ENCODE assay signal across 12 cellular contexts in the genomic region with DNA sequence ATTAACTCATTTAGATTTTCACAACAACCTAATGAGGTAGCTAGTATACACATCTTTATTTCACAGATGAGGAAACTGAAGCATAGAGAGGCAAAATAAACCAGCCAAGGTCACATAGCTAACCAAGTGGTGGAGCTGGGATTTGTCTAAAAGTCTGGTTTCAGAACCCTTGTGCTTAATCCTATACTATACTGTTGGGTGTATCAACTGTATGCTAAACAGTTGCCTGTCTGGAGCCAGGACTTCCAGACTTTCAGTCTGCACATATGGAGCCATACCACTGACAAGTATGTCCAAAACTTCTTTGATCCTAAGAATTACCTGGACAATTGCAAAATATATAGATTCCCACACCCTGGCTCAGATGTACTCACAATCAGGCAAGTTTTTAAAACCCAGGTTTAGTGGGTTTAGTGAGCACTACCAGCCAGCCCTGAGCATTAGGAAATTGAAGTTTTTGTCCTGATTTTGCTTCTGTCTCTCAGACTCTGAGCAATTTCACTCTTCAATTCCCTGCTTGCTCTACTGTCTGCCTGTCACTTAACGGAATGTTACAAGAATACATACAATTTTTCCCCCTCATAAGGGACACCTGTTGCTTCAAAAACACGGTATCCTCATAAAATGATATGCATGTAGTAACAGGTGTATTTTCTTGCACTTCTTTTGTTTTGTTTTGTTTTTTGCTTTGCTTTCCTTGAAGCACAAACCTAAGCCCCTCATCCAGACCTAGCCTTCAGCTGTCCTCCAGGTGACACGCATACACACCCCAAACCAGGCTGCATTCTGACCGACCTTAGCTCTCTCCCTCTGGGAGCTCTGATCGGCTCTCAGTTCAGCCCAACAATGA. TPM values are rescaled to one million over a fixed set of nuclear protein-coding genes. Genes with fewer than 3 reads are reported as not detected.
DNase-seq lines count a peak whose midpoint lies in the region; ATAC-seq and TF ChIP-seq lines count a peak whose summit lies in the region.
"Had no signal": no experiment of that assay in that cellular context is flagged by ENCODE, and none has a peak within 500 bp of the region (broad histone marks: within the 10 kb centered on the region; RNA-seq: fewer than 3 reads in every experiment).

No MANE protein-coding gene starts in this region.

- intact Hi-C loops in cardiac septum (cut with DNase I) (no loop called here), dorsolateral prefrontal cortex (cut with DNase I) (no loop called here)
- intact Hi-C loops in activated CD4-positive, alpha-beta memory T cell treated with anti-CD3 and anti-CD28 coated beads for 36 hours (cut with micrococcal nuclease) = no loop called here

- peaks cover 34% of the 10 kb centered on the region for H3K27me3 Mint-ChIP-seq in activated CD4-positive, alpha-beta memory T cell treated with anti-CD3 and anti-CD28 coated beads for 36 hours

- H3K4me1 ChIP-seq in cardiac muscle cell (ENCODE audit: low read depth) (peaks cover 18% of the 10 kb centered on the region), mesodermal cell (ENCODE audit: control insufficient read depth, insufficient read depth, low read length, poor library complexity, severe bottlenecking) (peaks cover 8% of the 10 kb centered on the region), suprapubic skin (peaks cover 11% of the 10 kb centered on the region)

- H3K27ac ChIP-seq in cardiac muscle cell (peak overlapping the region; percentile 27), dorsolateral prefrontal cortex (peak overlapping the region in 24 of 59 donors; percentile 5 to 78 (median 48)), mesodermal cell (ENCODE audit: low read depth, low read length, severe bottlenecking) (peak overlapping the region; percentile 69), suprapubic skin (no peak overlapping the region)
- H3K27ac ChIP-seq: thyroid gland had no signal

- H3K4me3 ChIP-seq in cardiac muscle cell (peak overlapping the region; percentile 59), dorsolateral prefrontal cortex (peak overlapping the region in 58 of 59 donors; percentile 9 to 72 (median 46)), mesodermal cell (ENCODE audit: extremely low read depth, insufficient read depth, low read length, poor library complexity, severe bottlenecking) (peak overlapping the region; percentile 58), suprapubic skin (peak overlapping the region; percentile 30)

- H3K27me3 ChIP-seq in cardiac muscle cell = no peaks in the 10 kb centered on the region
- peaks cover 0 to 55% (median 26%) of the 10 kb centered on the region in 45 donors for H3K27me3 ChIP-seq in dorsolateral prefrontal cortex
- peaks cover 41% of the 10 kb centered on the region for H3K27me3 ChIP-seq in suprapubic skin
- H3K27me3 ChIP-seq: thyroid gland had no signal

- TF ChIP-seq EP300 in suprapubic skin (IDR thresholded peaks at IDR 0.05) = no peak

- POLR2A ChIA-PET in activated CD4-positive, alpha-beta memory T cell treated with anti-CD3 and anti-CD28 coated beads for 36 hours (lab: Charles Lee) = no interaction called here

- no peaks in the 10 kb centered on the region for H3K9me3 Mint-ChIP-seq in activated CD4-positive, alpha-beta memory T cell treated with anti-CD3 and anti-CD28 coated beads for 36 hours
- H3K9me3 Mint-ChIP-seq: activated naive CD4-positive, alpha-beta T cell treated with anti-CD3 and anti-CD28 coated beads, Interleukin-2, amount 50 U/mL, for 24 hours had no signal

- H3K36me3 ChIP-seq in cardiac muscle cell = no peaks in the 10 kb centered on the region
- H3K36me3 ChIP-seq in mesodermal cell (ENCODE audit: control insufficient read depth, insufficient read depth, low read length) = no peaks in the 10 kb centered on the region
- H3K36me3 ChIP-seq in suprapubic skin = no peaks in the 10 kb centered on the region
- H3K36me3 ChIP-seq: thyroid gland had no signal

- no peak overlapping the region for H3K27ac Mint-ChIP-seq in activated CD4-positive, alpha-beta memory T cell treated with anti-CD3 and anti-CD28 coated beads for 36 hours
- H3K27ac Mint-ChIP-seq: activated naive CD4-positive, alpha-beta T cell treated with anti-CD3 and anti-CD28 coated beads, Interleukin-2, amount 50 U/mL, for 24 hours had no signal

- H3K4me3 Mint-ChIP-seq in activated CD4-positive, alpha-beta memory T cell treated with anti-CD3 and anti-CD28 coated beads for 36 hours = no peak overlapping the region
- H3K4me3 Mint-ChIP-seq: activated naive CD4-positive, alpha-beta T cell treated with anti-CD3 and anti-CD28 coated beads, Interleukin-2, amount 50 U/mL, for 24 hours had no signal

- WGBS in mesodermal cell (ENCODE audit: insufficient coverage in 2 of 2), 2 experiments = 0 to 11% methylated on average over 2 to 3 of the region's 5 CpGs
- 39% methylated on average over 5 of the region's 5 CpGs for WGBS in suprapubic skin

- H3K9me3 ChIP-seq in cardiac muscle cell (ENCODE audit: low read depth) (no peaks in the 10 kb centered on the region), mesodermal cell (ENCODE audit: control insufficient read depth, low read length) (no peaks in the 10 kb centered on the region), suprapubic skin (no peaks in the 10 kb centered on the region)
- H3K9me3 ChIP-seq: thyroid gland had no signal

- ATAC-seq in HG03135 (IDR thresholded peaks at IDR 0.05; ENCODE audit: unreplicated experiment) = no peak
- no peak for ATAC-seq in HG03457 (IDR thresholded peaks at IDR 0.05; ENCODE audit: unreplicated experiment)

- DNase-seq in cardiac muscle cell (ENCODE audit: low read depth in 1 of 2, low spot score in 1 of 2) = no peak
- no peak for DNase-seq in cardiac septum (ENCODE audit: low spot score)
- DNase-seq in dorsolateral prefrontal cortex = no peak
- DNase-seq in suprapubic skin (ENCODE audit: low spot score in 2 of 2) = no peak
- no peak for DNase-seq in activated CD4-positive, alpha-beta memory T cell treated with anti-CD3 and anti-CD28 coated beads for 36 hours
- DNase-seq: NCI-H1694, SHP77 had no signal

- CTCF ChIA-PET in activated CD4-positive, alpha-beta memory T cell treated with anti-CD3 and anti-CD28 coated beads for 36 hours (lab: Charles Lee) = no interaction called here

- TF ChIP-seq CTCF in cardiac muscle cell (IDR thresholded peaks at IDR 0.05; ENCODE audit: low read depth, low read length) (no peak), dorsolateral prefrontal cortex (IDR thresholded peaks at IDR 0.05 in 54 of 56, conservative IDR thresholded peaks at IDR 0.05 in 2 of 56; ENCODE audit: low read depth in 1 of 56, partially characterized antibody in 56 of 56) (no peak), suprapubic skin (IDR thresholded peaks at IDR 0.05) (no peak)

- TF ChIP-seq POLR2A in suprapubic skin (IDR thresholded peaks at IDR 0.05) = no peak

- no peaks in the 10 kb centered on the region for H3K36me3 Mint-ChIP-seq in activated CD4-positive, alpha-beta memory T cell treated with anti-CD3 and anti-CD28 coated beads for 36 hours

- H3K4me1 Mint-ChIP-seq in activated CD4-positive, alpha-beta memory T cell treated with anti-CD3 and anti-CD28 coated beads for 36 hours (ENCODE audit: low read depth) = peaks cover 8% of the 10 kb centered on the region

RNA-seq across cellular contexts. Expression of gene SALL2, which starts 9.6 kb away (rescaled TPM):
- 56.8 and 74.6 TPM in 2 replicates for total RNA-seq in cardiac muscle cell
- polyA plus RNA-seq in cardiac muscle cell = 32.5 and 39.8 TPM in 2 replicates
- total RNA-seq in cardiac septum = 2.6 TPM
- 10 to 100 TPM; 23.3 to 80.6 (median 42.7) TPM for total RNA-seq in dorsolateral prefrontal cortex
- polyA plus RNA-seq in mesodermal cell (2013, experiment 1 of 2) = 57.8 TPM
- 52.8 TPM for polyA plus RNA-seq in mesodermal cell (2013, experiment 2 of 2)
- total RNA-seq in suprapubic skin = 10 to 100 TPM in 1 of 4 donors, 1 to 10 TPM in 3; 3.0 to 15.6 (median 4.4) TPM
- total RNA-seq in activated CD4-positive, alpha-beta memory T cell treated with anti-CD3 and anti-CD28 coated beads for 36 hours = 1 to 10 TPM; 4.4 to 4.8 TPM

RNA-seq across cellular contexts. Expression of gene METTL3, which starts 24.6 kb away (rescaled TPM):
- total RNA-seq in cardiac muscle cell = 57.9 and 69.2 TPM in 2 replicates
- polyA plus RNA-seq in cardiac muscle cell = 59.7 and 63.9 TPM in 2 replicates
- 28.1 TPM for total RNA-seq in cardiac septum
- 10 to 100 TPM; 30.0 to 59.4 (median 43.7) TPM for total RNA-seq in dorsolateral prefrontal cortex
- polyA plus RNA-seq in mesodermal cell (2013, experiment 1 of 2) = 57.8 TPM
- polyA plus RNA-seq in mesodermal cell (2013, experiment 2 of 2) = 54.6 TPM
- 100 to 1,000 TPM in 1 of 4 donors, 10 to 100 TPM in 3; 38.9 to 125 (median 44.8) TPM for total RNA-seq in suprapubic skin
- total RNA-seq in activated CD4-positive, alpha-beta memory T cell treated with anti-CD3 and anti-CD28 coated beads for 36 hours = 10 to 100 TPM; 64.1 TPM

RNA-seq across cellular contexts. Expression of gene OR10G3, which starts 44.1 kb away (rescaled TPM):
- total RNA-seq in cardiac muscle cell = not detected in 2 replicates
- polyA plus RNA-seq in cardiac muscle cell = not detected in 2 replicates
- total RNA-seq in cardiac septum = not detected
- total RNA-seq in dorsolateral prefrontal cortex = not detected
- not detected for polyA plus RNA-seq in mesodermal cell (2013, experiment 1 of 2)
- not detected for polyA plus RNA-seq in mesodermal cell (2013, experiment 2 of 2)
- total RNA-seq in suprapubic skin = not detected
- total RNA-seq in activated CD4-positive, alpha-beta memory T cell treated with anti-CD3 and anti-CD28 coated beads for 36 hours = not detected
- total RNA-seq: thyroid gland had no signal

RNA-seq across cellular contexts. Expression of gene TOX4, which starts 58.8 kb away (rescaled TPM):
- total RNA-seq in cardiac muscle cell (34.3 and 37.8 TPM in 2 replicates), cardiac septum (75.2 TPM), dorsolateral prefrontal cortex (100 to 1,000 TPM in 24 of 120 experiments, 10 to 100 TPM in 96; 64.5 to 139 (median 90.9) TPM), suprapubic skin (10 to 100 TPM; 70.1 to 80.5 (median 77.9) TPM)
- 42.3 and 45.2 TPM in 2 replicates for polyA plus RNA-seq in cardiac muscle cell
- 53.8 TPM for polyA plus RNA-seq in mesodermal cell (2013, experiment 1 of 2)
- polyA plus RNA-seq in mesodermal cell (2013, experiment 2 of 2) = 49.4 TPM
- total RNA-seq in activated CD4-positive, alpha-beta memory T cell treated with anti-CD3 and anti-CD28 coated beads for 36 hours = 10 to 100 TPM; 66.1 to 67.5 TPM

RNA-seq across cellular contexts. Expression of gene RAB2B, which starts 59.0 kb away (rescaled TPM):
- total RNA-seq in cardiac muscle cell = 28.5 and 29.7 TPM in 2 replicates
- 17.8 and 28.5 TPM in 2 replicates for polyA plus RNA-seq in cardiac muscle cell
- total RNA-seq in cardiac septum = 22.6 TPM
- total RNA-seq in dorsolateral prefrontal cortex = 10 to 100 TPM; 27.7 to 58.6 (median 42.6) TPM
- 24.9 TPM for polyA plus RNA-seq in mesodermal cell (2013, experiment 1 of 2)
- 26.8 TPM for polyA plus RNA-seq in mesodermal cell (2013, experiment 2 of 2)
- total RNA-seq in suprapubic skin = 10 to 100 TPM; 20.2 to 24.9 (median 21.5) TPM
- total RNA-seq in activated CD4-positive, alpha-beta memory T cell treated with anti-CD3 and anti-CD28 coated beads for 36 hours = 10 to 100 TPM; 21.2 to 23.6 TPM
